38 cellular contexts compared by ENCODE assay signal in genomic region chr7:138027100-138027499, GRCh38. TPM values are rescaled to one million over a fixed set of nuclear protein-coding genes. Genes with fewer than 3 reads are reported as not detected.
"Had no signal": no experiment of that assay in that cellular context is flagged by ENCODE, and none has a peak within 500 bp of the region (broad histone marks: within the 10 kb centered on the region; RNA-seq: fewer than 3 reads in every experiment).

No MANE protein-coding gene starts in this region.

- H3K9me3 Mint-ChIP-seq: activated T-cell treated with anti-CD3 and anti-CD28 coated beads, Interleukin-2, amount 50 U/mL, for 72 hours; activated T-helper 17 cell treated with anti-CD3 and anti-CD28 coated beads, Interleukin-2, amount 50 U/mL, for 72 hours; central memory CD8-positive, alpha-beta T cell had no signal

- ATAC-seq: activated CD8-positive, alpha-beta T cell treated with anti-CD3 and anti-CD28 coated beads for 36 hours; activated T-cell treated with anti-CD3 and anti-CD28 coated beads, Interleukin-2, amount 50 U/mL, for 72 hours; activated T-helper 17 cell treated with anti-CD3 and anti-CD28 coated beads, Interleukin-2, amount 50 U/mL, for 72 hours; PC-3 had no signal

- H3K9me2 ChIP-seq: SK-N-SH had no signal

- H3K27me3 ChIP-seq: ascending aorta, cardiac muscle cell, Peyer's patch, SJSA1 had no signal

- DNase-seq: activated CD4-positive, alpha-beta T cell treated with anti-CD3 and anti-CD28 coated beads, Interleukin-2, amount 10 ng/mL, durations not matched to agents 24 days and 14 days; activated CD4-positive, alpha-beta T cell treated with anti-CD3 and anti-CD28 coated beads, Interleukin-2, amount 50 U/mL, for 4 hours; activated CD8-positive, alpha-beta T cell treated with anti-CD3 and anti-CD28 coated beads for 36 hours; activated effector memory CD4-positive, alpha-beta T cell treated with anti-CD3 and anti-CD28 coated beads, Interleukin-2, amount 50 U/mL, for 16 hours; activated naive CD4-positive, alpha-beta T cell; activated naive CD8-positive, alpha-beta T cell treated with anti-CD3 and anti-CD28 coated beads, Interleukin-2, amount 10 ng/mL, durations not matched to agents 7 days and 5 days; activated T-cell treated with anti-CD3 and anti-CD28 coated beads, Interleukin-2, amount 50 U/mL, for 1 hour; activated T-cell treated with anti-CD3 and anti-CD28 coated beads, Interleukin-2, amount 50 U/mL, for 72 hours; amygdala; Karpas-422; MV-4-11; NCI-H1092; NCI-H1436 treated with DMSO at 0.1 percent for 48 hours; NCI-H1694 treated with DMSO at 0.1 percent for 48 hours; NCI-H2029; NCI-H345; NCI-H524 treated with DMSO at 0.1 percent for 48 hours; NCI-H748 treated with DMSO at 0.1 percent for 48 hours; NK-92 treated with Interleukin-12 subunit alpha and Interleukin-12 subunit beta, amount 100 ng/mL, for 24 hours; PC-3; Peyer's patch; RPMI8226; SHP77 treated with DMSO at 0.1 percent for 48 hours; SK-N-SH had no signal

- H3K9ac ChIP-seq: SK-N-SH had no signal

- H3K4me3 Mint-ChIP-seq: activated CD4-positive, alpha-beta T cell treated with anti-CD3 and anti-CD28 coated beads, Interleukin-2, amount 10 ng/mL, durations not matched to agents 24 days and 14 days; activated CD8-positive, alpha-beta T cell treated with anti-CD3 and anti-CD28 coated beads for 36 hours; activated naive CD4-positive, alpha-beta T cell treated with anti-CD3 and anti-CD28 coated beads, Interleukin-2, amount 50 U/mL, for 24 hours; activated naive CD8-positive, alpha-beta T cell treated with anti-CD3 and anti-CD28 coated beads, Interleukin-2, amount 10 ng/mL, durations not matched to agents 7 days and 5 days; activated T-cell treated with anti-CD3 and anti-CD28 coated beads, Interleukin-2, amount 50 U/mL, for 72 hours; activated T-helper 17 cell treated with anti-CD3 and anti-CD28 coated beads, Interleukin-2, amount 50 U/mL, for 72 hours; central memory CD8-positive, alpha-beta T cell; T-helper 1 cell treated with Interleukin-12 subunit alpha and Interleukin-12 subunit beta and Interleukin-4 antibody, amounts not matched to agents 30 μg/mL and 1 μg/mL, for 36 hours; T-helper 2 cell treated with Interferon-gamma antibody and Interleukin-4, amounts not matched to agents 5 μg/mL and 100 μg/mL, for 36 hours had no signal

- H3K4me3 ChIP-seq: ascending aorta, cardiac muscle cell, Peyer's patch, SJSA1 had no signal

- H3K4me1 ChIP-seq: ascending aorta, Peyer's patch, SJSA1 had no signal

- H3K9me3 ChIP-seq: ascending aorta, Peyer's patch, SJSA1, SK-N-SH had no signal

- H3K4me1 Mint-ChIP-seq: activated T-helper 17 cell treated with anti-CD3 and anti-CD28 coated beads, Interleukin-2, amount 50 U/mL, for 72 hours; central memory CD8-positive, alpha-beta T cell had no signal

- H3K36me3 ChIP-seq: ascending aorta, cardiac muscle cell, Peyer's patch, SJSA1 had no signal

- FAIRE-seq: TTC549 had no signal

- H3K27ac ChIP-seq: ascending aorta, cardiac muscle cell, Peyer's patch, SJSA1, VCaP had no signal

- H3K27ac Mint-ChIP-seq: activated CD4-positive, alpha-beta T cell treated with anti-CD3 and anti-CD28 coated beads, Interleukin-2, amount 10 ng/mL, durations not matched to agents 24 days and 14 days; activated CD8-positive, alpha-beta T cell treated with anti-CD3 and anti-CD28 coated beads for 36 hours; activated naive CD4-positive, alpha-beta T cell treated with anti-CD3 and anti-CD28 coated beads, Interleukin-2, amount 50 U/mL, for 24 hours; activated naive CD8-positive, alpha-beta T cell treated with anti-CD3 and anti-CD28 coated beads, Interleukin-2, amount 10 ng/mL, durations not matched to agents 7 days and 5 days; activated T-cell treated with anti-CD3 and anti-CD28 coated beads, Interleukin-2, amount 50 U/mL, for 72 hours; activated T-helper 17 cell treated with anti-CD3 and anti-CD28 coated beads, Interleukin-2, amount 50 U/mL, for 72 hours; T-helper 1 cell treated with Interleukin-12 subunit alpha and Interleukin-12 subunit beta and Interleukin-4 antibody, amounts not matched to agents 30 μg/mL and 1 μg/mL, for 36 hours; T-helper 2 cell treated with Interferon-gamma antibody and Interleukin-4, amounts not matched to agents 5 μg/mL and 100 μg/mL, for 36 hours had no signal

- H3K4me2 ChIP-seq: SK-N-SH had no signal

RNA-seq across cellular contexts. Expression of gene AKR1D1, which starts 49.2 kb away (rescaled TPM):
- total RNA-seq: activated CD4-positive, alpha-beta T cell treated with anti-CD3 and anti-CD28 coated beads, Interleukin-2, amount 10 ng/mL, durations not matched to agents 24 days and 14 days; activated CD8-positive, alpha-beta memory T cell treated with anti-CD3 and anti-CD28 coated beads for 36 hours; activated CD8-positive, alpha-beta T cell treated with anti-CD3 and anti-CD28 coated beads for 36 hours; activated naive CD8-positive, alpha-beta T cell treated with anti-CD3 and anti-CD28 coated beads, Interleukin-2, amount 10 ng/mL, durations not matched to agents 7 days and 5 days; activated T-cell treated with anti-CD3 and anti-CD28 coated beads, Interleukin-2, amount 50 U/mL, for 72 hours; activated T-helper 17 cell treated with anti-CD3 and anti-CD28 coated beads, Interleukin-2, amount 50 U/mL, for 72 hours; ascending aorta; cardiac muscle cell; MCF 10A; NCI-H460; PC-3; Peyer's patch; SJSA1 had no signal
- polyA plus RNA-seq: adipose tissue, SK-N-SH had no signal
